In the genomic region with DNA sequence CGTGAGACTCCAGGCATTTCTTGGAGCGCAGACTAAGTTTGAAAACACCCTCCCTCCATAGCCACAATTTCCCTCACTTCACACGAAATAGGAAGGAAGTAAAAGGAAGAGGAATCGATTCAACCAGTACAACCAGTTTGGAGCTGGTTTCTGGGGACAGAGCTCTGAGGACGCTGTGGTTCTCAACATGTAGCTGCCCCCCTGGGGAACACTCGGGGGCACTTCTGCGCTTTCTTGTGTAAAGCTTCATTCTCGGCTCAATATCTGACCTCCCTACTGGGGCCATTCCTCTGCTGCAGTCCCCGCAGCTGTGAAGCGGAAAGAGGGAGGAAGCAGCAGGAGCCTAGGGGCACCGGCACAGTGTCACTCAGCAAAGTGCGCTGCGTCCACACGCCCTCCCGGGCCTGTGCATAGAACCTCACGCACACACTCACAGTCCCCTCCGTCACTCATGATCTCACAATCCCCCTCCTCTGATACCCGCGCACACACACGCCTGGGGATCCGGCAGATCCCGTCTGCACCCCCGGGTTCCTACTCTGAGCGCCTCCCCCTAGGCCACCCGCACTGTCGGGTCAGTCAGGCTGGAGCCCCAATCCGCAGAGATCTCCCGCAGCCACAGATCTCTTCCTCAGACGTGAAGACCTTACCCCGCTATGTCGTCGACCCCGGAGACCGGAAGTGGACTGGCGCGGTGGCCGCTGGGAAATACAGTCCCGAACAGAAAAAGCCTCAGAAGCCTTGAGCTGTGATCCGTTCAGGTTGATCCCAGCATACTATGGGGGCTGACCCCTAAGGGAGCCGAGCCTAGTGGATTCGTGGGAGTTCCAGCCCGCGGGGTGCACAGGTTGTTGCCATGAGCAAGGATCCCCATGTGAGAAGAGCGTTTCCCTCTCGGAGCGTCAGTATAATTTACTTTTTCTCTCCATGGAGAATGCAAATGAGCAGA, we compare ENCODE assay signal across 1 cellular context.
TF ChIP-seq lines count a peak whose summit lies in the region.

ZNF780A (minus strand) TSS at position 688 of the 949 bp plus-strand sequence. CDS start 6,190 bp downstream, outside the sequence.

TF ChIP-seq in GM12878, 131 proteins besides CTCF, POLR2A, EP300 and RAD21 (continued from another document):
- TF ChIP-seq, protein P1, sequence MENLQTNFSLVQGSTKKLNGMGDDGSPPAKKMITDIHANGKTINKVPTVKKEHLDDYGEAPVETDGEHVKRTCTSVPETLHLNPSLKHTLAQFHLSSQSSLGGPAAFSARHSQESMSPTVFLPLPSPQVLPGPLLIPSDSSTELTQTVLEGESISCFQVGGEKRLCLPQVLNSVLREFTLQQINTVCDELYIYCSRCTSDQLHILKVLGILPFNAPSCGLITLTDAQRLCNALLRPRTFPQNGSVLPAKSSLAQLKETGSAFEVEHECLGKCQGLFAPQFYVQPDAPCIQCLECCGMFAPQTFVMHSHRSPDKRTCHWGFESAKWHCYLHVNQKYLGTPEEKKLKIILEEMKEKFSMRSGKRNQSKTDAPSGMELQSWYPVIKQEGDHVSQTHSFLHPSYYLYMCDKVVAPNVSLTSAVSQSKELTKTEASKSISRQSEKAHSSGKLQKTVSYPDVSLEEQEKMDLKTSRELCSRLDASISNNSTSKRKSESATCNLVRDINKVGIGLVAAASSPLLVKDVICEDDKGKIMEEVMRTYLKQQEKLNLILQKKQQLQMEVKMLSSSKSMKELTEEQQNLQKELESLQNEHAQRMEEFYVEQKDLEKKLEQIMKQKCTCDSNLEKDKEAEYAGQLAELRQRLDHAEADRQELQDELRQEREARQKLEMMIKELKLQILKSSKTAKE (IDR thresholded peaks at IDR 0.05; ENCODE audit: low read depth, poor library complexity, severe bottlenecking), result no peak
- TF ChIP-seq, protein P2, sequence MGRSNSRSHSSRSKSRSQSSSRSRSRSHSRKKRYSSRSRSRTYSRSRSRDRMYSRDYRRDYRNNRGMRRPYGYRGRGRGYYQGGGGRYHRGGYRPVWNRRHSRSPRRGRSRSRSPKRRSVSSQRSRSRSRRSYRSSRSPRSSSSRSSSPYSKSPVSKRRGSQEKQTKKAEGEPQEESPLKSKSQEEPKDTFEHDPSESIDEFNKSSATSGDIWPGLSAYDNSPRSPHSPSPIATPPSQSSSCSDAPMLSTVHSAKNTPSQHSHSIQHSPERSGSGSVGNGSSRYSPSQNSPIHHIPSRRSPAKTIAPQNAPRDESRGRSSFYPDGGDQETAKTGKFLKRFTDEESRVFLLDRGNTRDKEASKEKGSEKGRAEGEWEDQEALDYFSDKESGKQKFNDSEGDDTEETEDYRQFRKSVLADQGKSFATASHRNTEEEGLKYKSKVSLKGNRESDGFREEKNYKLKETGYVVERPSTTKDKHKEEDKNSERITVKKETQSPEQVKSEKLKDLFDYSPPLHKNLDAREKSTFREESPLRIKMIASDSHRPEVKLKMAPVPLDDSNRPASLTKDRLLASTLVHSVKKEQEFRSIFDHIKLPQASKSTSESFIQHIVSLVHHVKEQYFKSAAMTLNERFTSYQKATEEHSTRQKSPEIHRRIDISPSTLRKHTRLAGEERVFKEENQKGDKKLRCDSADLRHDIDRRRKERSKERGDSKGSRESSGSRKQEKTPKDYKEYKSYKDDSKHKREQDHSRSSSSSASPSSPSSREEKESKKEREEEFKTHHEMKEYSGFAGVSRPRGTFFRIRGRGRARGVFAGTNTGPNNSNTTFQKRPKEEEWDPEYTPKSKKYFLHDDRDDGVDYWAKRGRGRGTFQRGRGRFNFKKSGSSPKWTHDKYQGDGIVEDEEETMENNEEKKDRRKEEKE (IDR thresholded peaks at IDR 0.05), result no peak
- TF ChIP-seq NBN (IDR thresholded peaks at IDR 0.05), result peak; percentile 76; the same call in 1 of the 2 replicates
- no peak for TF ChIP-seq PAX8 (IDR thresholded peaks at IDR 0.05)
- no peak for TF ChIP-seq CEBPB (IDR thresholded peaks at IDR 0.05; ENCODE audit: borderline replicate concordance in 1 of 2, low read depth in 2 of 2, low read length in 2 of 2)
- TF ChIP-seq CBX3 (IDR thresholded peaks at IDR 0.05; ENCODE audit: borderline replicate concordance, low read depth), result no peak
- no peak for TF ChIP-seq PML (IDR thresholded peaks at IDR 0.05; ENCODE audit: low read length)
- no peak for TF ChIP-seq ZSCAN29 (IDR thresholded peaks at IDR 0.05)
- peak; percentile 48 for TF ChIP-seq MXI1 (IDR thresholded peaks at IDR 0.05; ENCODE audit: low read depth, low read length)
- peak; percentile 49 for TF ChIP-seq SIX5 (IDR thresholded peaks at IDR 0.05; ENCODE audit: low read depth, low read length, severe bottlenecking)
- TF ChIP-seq ZNF217 (IDR thresholded peaks at IDR 0.05), result no peak
- TF ChIP-seq MEF2B (IDR thresholded peaks at IDR 0.05; ENCODE audit: partially characterized antibody, poor library complexity, severe bottlenecking), result peak; percentile 24
- no peak for TF ChIP-seq NFXL1 (IDR thresholded peaks at IDR 0.05; ENCODE audit: borderline replicate concordance)
- TF ChIP-seq, protein P3, sequence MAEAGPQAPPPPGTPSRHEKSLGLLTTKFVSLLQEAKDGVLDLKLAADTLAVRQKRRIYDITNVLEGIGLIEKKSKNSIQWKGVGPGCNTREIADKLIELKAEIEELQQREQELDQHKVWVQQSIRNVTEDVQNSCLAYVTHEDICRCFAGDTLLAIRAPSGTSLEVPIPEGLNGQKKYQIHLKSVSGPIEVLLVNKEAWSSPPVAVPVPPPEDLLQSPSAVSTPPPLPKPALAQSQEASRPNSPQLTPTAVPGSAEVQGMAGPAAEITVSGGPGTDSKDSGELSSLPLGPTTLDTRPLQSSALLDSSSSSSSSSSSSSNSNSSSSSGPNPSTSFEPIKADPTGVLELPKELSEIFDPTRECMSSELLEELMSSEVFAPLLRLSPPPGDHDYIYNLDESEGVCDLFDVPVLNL (IDR thresholded peaks at IDR 0.05; ENCODE audit: low read depth, low read length), result no peak
- no peak for TF ChIP-seq TCF12 (IDR thresholded peaks at IDR 0.05; ENCODE audit: low read depth, low read length)
- peak; percentile 71 for TF ChIP-seq GATAD2B (conservative IDR thresholded peaks at IDR 0.05; ENCODE audit: low read depth)
- TF ChIP-seq SMAD5 (IDR thresholded peaks at IDR 0.05; ENCODE audit: low read depth), result 0 out of 2 replicates have a peak, but pooled peaks have one; percentile 35
- TF ChIP-seq, protein P4, sequence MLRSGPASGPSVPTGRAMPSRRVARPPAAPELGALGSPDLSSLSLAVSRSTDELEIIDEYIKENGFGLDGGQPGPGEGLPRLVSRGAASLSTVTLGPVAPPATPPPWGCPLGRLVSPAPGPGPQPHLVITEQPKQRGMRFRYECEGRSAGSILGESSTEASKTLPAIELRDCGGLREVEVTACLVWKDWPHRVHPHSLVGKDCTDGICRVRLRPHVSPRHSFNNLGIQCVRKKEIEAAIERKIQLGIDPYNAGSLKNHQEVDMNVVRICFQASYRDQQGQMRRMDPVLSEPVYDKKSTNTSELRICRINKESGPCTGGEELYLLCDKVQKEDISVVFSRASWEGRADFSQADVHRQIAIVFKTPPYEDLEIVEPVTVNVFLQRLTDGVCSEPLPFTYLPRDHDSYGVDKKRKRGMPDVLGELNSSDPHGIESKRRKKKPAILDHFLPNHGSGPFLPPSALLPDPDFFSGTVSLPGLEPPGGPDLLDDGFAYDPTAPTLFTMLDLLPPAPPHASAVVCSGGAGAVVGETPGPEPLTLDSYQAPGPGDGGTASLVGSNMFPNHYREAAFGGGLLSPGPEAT (IDR thresholded peaks at IDR 0.05; ENCODE audit: low read depth), result peak; percentile 48; the same call in 1 of the 2 replicates
- no peak for TF ChIP-seq SUPT20H (IDR thresholded peaks at IDR 0.05; ENCODE audit: borderline replicate concordance, control insufficient read depth, low read depth, low read length)
- TF ChIP-seq KAT2A (conservative IDR thresholded peaks at IDR 0.05; ENCODE audit: control insufficient read depth, low read depth, low read length), result no peak
- TF ChIP-seq MTA3 (IDR thresholded peaks at IDR 0.05; ENCODE audit: borderline replicate concordance, low read length), result no peak
- TF ChIP-seq FOXK2 (IDR thresholded peaks at IDR 0.05), result no peak
- TF ChIP-seq SIN3A (IDR thresholded peaks at IDR 0.05; ENCODE audit: low read depth, low read length), result peak; percentile 66; the same call in 1 of the 2 replicates
- no peak for TF ChIP-seq JUNB (IDR thresholded peaks at IDR 0.05)
- no peak for TF ChIP-seq E2F8 (IDR thresholded peaks at IDR 0.05; ENCODE audit: low read depth, partially characterized antibody)
- no peak for TF ChIP-seq NR2C2 (IDR thresholded peaks at IDR 0.05; ENCODE audit: borderline replicate concordance, control insufficient read depth, insufficient read length, low read depth)
- TF ChIP-seq CHD2 (IDR thresholded peaks at IDR 0.05; ENCODE audit: borderline replicate concordance, low read depth, low read length), result 0 out of 2 replicates have a peak, but pooled peaks have one; percentile 33
- no peak for TF ChIP-seq ZBED1 (IDR thresholded peaks at IDR 0.05; ENCODE audit: borderline replicate concordance)
- TF ChIP-seq STAT3 (IDR thresholded peaks at IDR 0.05; ENCODE audit: low read depth, low read length), result no peak
- TF ChIP-seq WRNIP1 (IDR thresholded peaks at IDR 0.05; ENCODE audit: borderline replicate concordance, low read depth, low read length), result no peak
- no peak for TF ChIP-seq ESRRA (IDR thresholded peaks at IDR 0.05; ENCODE audit: low read length)
- TF ChIP-seq RAD51 (IDR thresholded peaks at IDR 0.05), result no peak
- TF ChIP-seq PAX5 (IDR thresholded peaks at IDR 0.05; ENCODE audit: borderline replicate concordance, low read depth, low read length), result peak; percentile 10; the same call in 1 of the 2 replicates
- TF ChIP-seq TBL1XR1 (IDR thresholded peaks at IDR 0.05; ENCODE audit: low read depth, low read length), result no peak
- TF ChIP-seq JUND (IDR thresholded peaks at IDR 0.05; ENCODE audit: low read depth, low read length), result no peak
- peak; percentile 92 for TF ChIP-seq CREB1 (IDR thresholded peaks at IDR 0.05; ENCODE audit: low read depth)
- no peak for TF ChIP-seq SRF (IDR thresholded peaks at IDR 0.05; ENCODE audit: low read depth in 2 of 2, low read length in 2 of 2)
- no peak for TF ChIP-seq IRF3 (IDR thresholded peaks at IDR 0.05)
